Comparison of ENCODE assay signal across 1 cellular context in the genomic region with DNA sequence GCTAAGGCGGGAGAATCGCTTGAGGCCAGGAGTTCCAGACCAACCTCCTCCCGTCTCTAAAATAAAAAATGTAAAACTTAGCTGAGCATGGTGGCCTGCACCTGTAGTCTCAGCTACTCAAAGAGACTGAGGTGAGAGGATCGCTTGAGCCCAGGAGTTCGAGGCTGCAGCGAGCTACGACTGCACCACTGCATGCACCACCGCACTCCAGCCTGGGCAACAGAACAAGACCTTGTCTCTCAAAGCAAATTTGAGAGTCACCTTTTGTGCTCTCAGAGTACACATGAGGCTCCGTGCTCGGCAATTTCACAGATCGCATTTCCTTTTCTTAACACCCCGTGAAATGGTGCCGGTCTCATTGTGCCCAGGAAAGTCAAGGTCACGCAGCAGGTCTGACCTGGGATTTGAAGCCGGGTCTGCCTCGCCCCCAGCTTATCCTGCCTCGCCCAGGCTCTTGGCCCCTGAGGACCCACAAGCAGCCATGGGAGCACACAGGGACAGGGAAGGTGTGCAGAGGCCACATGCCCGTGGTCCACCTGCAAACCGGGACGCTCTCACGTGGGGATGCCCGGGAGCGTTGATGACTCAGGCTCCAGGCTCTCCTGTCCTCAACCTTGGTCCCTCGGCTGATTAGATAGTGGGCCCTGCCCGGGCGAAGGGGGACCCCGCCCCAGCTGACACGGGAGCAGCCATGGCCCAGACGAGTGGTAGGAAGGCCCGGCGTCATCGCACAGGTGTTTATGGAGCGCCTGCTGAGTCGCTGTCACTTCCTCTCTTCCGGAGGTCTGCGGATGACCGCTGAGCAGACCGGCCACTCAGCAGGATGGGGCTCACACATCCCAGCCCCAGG.
TF ChIP-seq lines count a peak whose summit lies in the region.

No MANE protein-coding gene starts in this region.

TF ChIP-seq in HepG2, 621 proteins besides CTCF, POLR2A, EP300 and RAD21 (continued from another document and continues in another):
- TF ChIP-seq, protein P1, sequence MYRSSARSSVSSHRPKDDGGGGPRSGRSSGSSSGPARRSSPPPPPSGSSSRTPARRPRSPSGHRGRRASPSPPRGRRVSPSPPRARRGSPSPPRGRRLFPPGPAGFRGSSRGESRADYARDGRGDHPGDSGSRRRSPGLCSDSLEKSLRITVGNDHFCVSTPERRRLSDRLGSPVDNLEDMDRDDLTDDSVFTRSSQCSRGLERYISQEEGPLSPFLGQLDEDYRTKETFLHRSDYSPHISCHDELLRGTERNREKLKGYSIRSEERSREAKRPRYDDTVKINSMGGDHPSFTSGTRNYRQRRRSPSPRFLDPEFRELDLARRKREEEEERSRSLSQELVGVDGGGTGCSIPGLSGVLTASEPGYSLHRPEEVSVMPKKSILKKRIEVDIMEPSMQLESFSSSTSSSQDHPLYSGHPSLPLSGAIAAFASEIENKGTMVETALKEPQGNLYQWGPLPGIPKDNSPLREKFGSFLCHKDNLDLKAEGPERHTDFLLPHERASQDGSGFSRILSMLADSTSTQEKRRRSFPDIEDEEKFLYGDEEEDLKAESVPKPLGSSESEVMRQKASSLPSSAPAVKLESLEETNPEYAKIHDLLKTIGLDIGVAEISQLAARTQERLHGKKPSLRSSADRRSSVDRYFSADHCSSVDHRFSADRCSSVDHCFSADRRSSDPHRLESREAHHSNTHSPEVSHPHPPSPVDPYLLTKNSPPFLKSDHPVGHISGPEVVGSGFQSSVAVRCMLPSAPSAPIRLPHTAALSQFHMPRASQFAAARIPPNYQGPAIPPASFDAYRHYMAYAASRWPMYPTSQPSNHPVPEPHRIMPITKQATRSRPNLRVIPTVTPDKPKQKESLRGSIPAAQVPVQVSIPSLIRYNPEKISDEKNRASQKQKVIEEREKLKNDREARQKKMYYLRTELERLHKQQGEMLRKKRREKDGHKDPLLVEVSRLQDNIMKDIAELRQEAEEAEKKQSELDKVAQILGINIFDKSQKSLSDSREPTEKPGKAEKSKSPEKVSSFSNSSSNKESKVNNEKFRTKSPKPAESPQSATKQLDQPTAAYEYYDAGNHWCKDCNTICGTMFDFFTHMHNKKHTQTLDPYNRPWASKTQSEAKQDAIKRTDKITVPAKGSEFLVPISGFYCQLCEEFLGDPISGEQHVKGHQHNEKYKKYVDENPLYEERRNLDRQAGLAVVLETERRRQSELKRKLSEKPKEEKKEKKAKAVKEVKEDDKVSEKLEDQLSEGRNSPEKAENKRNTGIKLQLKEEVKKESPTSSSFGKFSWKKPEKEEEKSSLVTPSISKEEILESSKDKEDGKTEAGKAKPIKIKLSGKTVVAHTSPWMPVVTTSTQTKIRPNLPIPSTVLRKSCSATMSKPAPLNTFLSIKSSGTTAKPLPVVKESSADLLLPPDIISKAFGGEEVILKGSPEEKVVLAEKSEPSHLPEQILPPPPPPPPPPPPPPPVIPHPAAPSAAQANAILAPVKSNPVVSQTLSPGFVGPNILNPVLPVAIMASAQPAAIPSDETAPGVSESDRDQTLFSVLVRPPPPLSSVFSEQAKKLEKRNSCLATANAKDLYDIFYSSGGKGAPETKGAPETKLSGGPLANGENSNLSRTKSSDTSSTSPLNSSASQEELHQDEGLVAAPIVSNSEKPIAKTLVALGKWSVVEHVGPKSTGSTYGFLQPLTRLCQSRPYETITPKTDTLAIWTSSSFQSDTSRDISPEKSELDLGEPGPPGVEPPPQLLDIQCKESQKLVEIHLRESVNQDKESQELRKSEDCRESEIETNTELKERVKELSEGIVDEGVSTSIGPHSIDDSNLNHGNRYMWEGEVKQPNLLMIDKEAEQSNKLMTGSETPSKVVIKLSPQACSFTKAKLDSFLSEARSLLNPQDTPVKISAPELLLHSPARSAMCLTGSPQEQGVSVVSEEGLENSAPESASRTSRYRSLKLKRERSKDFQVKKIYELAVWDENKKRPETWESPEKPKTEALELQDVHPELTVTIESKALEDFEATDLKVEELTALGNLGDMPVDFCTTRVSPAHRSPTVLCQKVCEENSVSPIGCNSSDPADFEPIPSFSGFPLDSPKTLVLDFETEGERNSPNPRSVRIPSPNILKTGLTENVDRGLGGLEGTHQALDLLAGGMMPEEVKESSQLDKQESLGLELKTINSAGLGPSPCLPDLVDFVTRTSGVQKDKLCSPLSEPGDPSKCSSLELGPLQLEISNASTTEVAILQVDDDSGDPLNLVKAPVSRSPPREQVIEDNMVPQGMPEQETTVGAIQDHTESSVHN (CRISPR knock-in tag; IDR thresholded peaks at IDR 0.05): peak; percentile 82; the same call in 1 of the 2 replicates
- TF ChIP-seq ZNF883 (CRISPR knock-in tag; IDR thresholded peaks at IDR 0.05; ENCODE audit: not compliant biosample characterization): peak; percentile 91
- TF ChIP-seq ATM (IDR thresholded peaks at IDR 0.05; ENCODE audit: borderline replicate concordance): no peak
- TF ChIP-seq ATF7-NPFF (CRISPR knock-in tag; IDR thresholded peaks at IDR 0.05; ENCODE audit: low read depth): peak; percentile 43; the same call in 1 of the 2 replicates
- TF ChIP-seq ZNF746 (CRISPR knock-in tag; IDR thresholded peaks at IDR 0.05): 0 out of 2 replicates have a peak, but pooled peaks have one; percentile 48
- TF ChIP-seq, protein P2, sequence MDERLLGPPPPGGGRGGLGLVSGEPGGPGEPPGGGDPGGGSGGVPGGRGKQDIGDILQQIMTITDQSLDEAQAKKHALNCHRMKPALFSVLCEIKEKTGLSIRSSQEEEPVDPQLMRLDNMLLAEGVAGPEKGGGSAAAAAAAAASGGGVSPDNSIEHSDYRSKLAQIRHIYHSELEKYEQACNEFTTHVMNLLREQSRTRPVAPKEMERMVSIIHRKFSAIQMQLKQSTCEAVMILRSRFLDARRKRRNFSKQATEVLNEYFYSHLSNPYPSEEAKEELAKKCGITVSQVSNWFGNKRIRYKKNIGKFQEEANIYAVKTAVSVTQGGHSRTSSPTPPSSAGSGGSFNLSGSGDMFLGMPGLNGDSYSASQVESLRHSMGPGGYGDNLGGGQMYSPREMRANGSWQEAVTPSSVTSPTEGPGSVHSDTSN (CRISPR knock-in tag; IDR thresholded peaks at IDR 0.05): no peak
- TF ChIP-seq, protein P3, sequence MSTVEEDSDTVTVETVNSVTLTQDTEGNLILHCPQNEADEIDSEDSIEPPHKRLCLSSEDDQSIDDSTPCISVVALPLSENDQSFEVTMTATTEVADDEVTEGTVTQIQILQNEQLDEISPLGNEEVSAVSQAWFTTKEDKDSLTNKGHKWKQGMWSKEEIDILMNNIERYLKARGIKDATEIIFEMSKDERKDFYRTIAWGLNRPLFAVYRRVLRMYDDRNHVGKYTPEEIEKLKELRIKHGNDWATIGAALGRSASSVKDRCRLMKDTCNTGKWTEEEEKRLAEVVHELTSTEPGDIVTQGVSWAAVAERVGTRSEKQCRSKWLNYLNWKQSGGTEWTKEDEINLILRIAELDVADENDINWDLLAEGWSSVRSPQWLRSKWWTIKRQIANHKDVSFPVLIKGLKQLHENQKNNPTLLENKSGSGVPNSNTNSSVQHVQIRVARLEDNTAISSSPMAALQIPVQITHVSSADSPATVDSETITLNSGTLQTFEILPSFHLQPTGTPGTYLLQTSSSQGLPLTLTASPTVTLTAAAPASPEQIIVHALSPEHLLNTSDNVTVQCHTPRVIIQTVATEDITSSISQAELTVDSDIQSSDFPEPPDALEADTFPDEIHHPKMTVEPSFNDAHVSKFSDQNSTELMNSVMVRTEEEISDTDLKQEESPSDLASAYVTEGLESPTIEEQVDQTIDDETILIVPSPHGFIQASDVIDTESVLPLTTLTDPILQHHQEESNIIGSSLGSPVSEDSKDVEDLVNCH (CRISPR knock-in tag; IDR thresholded peaks at IDR 0.05): no peak; the same call in 1 of the 2 replicates
- no peak for TF ChIP-seq THAP11 (CRISPR knock-in tag; IDR thresholded peaks at IDR 0.05)
- TF ChIP-seq JUN (CRISPR knock-in tag; IDR thresholded peaks at IDR 0.05): peak; percentile 91
- peak; percentile 94 for TF ChIP-seq ZNF547 (CRISPR knock-in tag; IDR thresholded peaks at IDR 0.05)
- no peak for TF ChIP-seq ZNF264 (CRISPR knock-in tag; IDR thresholded peaks at IDR 0.05)
- TF ChIP-seq SPEN (CRISPR knock-in tag; IDR thresholded peaks at IDR 0.05; ENCODE audit: low read depth): peak; percentile 72; the same call in 1 of the 2 replicates
- TF ChIP-seq, protein P4, sequence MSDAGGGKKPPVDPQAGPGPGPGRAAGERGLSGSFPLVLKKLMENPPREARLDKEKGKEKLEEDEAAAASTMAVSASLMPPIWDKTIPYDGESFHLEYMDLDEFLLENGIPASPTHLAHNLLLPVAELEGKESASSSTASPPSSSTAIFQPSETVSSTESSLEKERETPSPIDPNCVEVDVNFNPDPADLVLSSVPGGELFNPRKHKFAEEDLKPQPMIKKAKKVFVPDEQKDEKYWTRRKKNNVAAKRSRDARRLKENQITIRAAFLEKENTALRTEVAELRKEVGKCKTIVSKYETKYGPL (CRISPR knock-in tag; IDR thresholded peaks at IDR 0.05): no peak; the same call in 1 of the 2 replicates
- peak; percentile 62; the same call in 1 of the 2 replicates for TF ChIP-seq MED1 (CRISPR knock-in tag; IDR thresholded peaks at IDR 0.05)
- no peak for TF ChIP-seq CREM (IDR thresholded peaks at IDR 0.05)
- TF ChIP-seq CREM (CRISPR knock-in tag; IDR thresholded peaks at IDR 0.05): no peak
- no peak for TF ChIP-seq NR3C1 (CRISPR knock-in tag; IDR thresholded peaks at IDR 0.05)
- TF ChIP-seq, protein P5, sequence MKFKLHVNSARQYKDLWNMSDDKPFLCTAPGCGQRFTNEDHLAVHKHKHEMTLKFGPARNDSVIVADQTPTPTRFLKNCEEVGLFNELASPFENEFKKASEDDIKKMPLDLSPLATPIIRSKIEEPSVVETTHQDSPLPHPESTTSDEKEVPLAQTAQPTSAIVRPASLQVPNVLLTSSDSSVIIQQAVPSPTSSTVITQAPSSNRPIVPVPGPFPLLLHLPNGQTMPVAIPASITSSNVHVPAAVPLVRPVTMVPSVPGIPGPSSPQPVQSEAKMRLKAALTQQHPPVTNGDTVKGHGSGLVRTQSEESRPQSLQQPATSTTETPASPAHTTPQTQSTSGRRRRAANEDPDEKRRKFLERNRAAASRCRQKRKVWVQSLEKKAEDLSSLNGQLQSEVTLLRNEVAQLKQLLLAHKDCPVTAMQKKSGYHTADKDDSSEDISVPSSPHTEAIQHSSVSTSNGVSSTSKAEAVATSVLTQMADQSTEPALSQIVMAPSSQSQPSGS (CRISPR knock-in tag; IDR thresholded peaks at IDR 0.05): 0 out of 2 replicates have a peak, but pooled peaks have one; percentile 53
- TF ChIP-seq, protein P6, sequence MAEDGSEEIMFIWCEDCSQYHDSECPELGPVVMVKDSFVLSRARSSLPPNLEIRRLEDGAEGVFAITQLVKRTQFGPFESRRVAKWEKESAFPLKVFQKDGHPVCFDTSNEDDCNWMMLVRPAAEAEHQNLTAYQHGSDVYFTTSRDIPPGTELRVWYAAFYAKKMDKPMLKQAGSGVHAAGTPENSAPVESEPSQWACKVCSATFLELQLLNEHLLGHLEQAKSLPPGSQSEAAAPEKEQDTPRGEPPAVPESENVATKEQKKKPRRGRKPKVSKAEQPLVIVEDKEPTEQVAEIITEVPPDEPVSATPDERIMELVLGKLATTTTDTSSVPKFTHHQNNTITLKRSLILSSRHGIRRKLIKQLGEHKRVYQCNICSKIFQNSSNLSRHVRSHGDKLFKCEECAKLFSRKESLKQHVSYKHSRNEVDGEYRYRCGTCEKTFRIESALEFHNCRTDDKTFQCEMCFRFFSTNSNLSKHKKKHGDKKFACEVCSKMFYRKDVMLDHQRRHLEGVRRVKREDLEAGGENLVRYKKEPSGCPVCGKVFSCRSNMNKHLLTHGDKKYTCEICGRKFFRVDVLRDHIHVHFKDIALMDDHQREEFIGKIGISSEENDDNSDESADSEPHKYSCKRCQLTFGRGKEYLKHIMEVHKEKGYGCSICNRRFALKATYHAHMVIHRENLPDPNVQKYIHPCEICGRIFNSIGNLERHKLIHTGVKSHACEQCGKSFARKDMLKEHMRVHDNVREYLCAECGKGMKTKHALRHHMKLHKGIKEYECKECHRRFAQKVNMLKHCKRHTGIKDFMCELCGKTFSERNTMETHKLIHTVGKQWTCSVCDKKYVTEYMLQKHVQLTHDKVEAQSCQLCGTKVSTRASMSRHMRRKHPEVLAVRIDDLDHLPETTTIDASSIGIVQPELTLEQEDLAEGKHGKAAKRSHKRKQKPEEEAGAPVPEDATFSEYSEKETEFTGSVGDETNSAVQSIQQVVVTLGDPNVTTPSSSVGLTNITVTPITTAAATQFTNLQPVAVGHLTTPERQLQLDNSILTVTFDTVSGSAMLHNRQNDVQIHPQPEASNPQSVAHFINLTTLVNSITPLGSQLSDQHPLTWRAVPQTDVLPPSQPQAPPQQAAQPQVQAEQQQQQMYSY (CRISPR knock-in tag; IDR thresholded peaks at IDR 0.05): no peak; the same call in 1 of the 2 replicates
- TF ChIP-seq, protein P7, sequence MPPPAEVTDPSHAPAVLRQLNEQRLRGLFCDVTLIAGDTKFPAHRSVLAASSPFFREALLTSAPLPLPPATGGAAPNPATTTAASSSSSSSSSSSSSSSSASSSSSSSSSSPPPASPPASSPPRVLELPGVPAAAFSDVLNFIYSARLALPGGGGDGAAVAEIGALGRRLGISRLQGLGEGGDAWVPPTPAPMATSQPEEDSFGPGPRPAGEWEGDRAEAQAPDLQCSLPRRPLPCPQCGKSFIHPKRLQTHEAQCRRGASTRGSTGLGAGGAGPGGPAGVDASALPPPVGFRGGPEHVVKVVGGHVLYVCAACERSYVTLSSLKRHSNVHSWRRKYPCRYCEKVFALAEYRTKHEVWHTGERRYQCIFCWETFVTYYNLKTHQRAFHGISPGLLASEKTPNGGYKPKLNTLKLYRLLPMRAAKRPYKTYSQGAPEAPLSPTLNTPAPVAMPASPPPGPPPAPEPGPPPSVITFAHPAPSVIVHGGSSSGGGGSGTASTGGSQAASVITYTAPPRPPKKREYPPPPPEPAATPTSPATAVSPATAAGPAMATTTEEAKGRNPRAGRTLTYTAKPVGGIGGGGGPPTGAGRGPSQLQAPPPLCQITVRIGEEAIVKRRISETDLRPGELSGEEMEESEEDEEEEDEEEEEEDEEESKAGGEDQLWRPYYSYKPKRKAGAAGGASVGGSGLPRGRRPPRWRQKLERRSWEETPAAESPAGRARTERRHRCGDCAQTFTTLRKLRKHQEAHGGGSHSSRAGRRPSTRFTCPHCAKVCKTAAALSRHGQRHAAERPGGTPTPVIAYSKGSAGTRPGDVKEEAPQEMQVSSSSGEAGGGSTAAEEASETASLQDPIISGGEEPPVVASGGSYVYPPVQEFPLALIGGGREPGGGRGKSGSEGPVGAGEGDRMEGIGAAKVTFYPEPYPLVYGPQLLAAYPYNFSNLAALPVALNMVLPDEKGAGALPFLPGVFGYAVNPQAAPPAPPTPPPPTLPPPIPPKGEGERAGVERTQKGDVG (CRISPR knock-in tag; IDR thresholded peaks at IDR 0.05; ENCODE audit: borderline replicate concordance): no peak
